In genomic region chr3:162278834-162279233, GRCh38 we compare ENCODE assay signal across 6 cellular contexts.
"Had no signal": no experiment of that assay in that cellular context is flagged by ENCODE, and none has a peak within 500 bp of the region (broad histone marks: within the 10 kb centered on the region; RNA-seq: fewer than 3 reads in every experiment).

No MANE protein-coding gene starts in this region.

- H3K27ac ChIP-seq: HL-60 had no signal

- DNase-seq: IMR-90, KBM-7, KG1 had no signal

- ATAC-seq: HepG2, K562 had no signal

- H3K4me3 ChIP-seq: K562 had no signal

- FAIRE-seq: HepG2, K562 had no signal
